In the genomic region with DNA sequence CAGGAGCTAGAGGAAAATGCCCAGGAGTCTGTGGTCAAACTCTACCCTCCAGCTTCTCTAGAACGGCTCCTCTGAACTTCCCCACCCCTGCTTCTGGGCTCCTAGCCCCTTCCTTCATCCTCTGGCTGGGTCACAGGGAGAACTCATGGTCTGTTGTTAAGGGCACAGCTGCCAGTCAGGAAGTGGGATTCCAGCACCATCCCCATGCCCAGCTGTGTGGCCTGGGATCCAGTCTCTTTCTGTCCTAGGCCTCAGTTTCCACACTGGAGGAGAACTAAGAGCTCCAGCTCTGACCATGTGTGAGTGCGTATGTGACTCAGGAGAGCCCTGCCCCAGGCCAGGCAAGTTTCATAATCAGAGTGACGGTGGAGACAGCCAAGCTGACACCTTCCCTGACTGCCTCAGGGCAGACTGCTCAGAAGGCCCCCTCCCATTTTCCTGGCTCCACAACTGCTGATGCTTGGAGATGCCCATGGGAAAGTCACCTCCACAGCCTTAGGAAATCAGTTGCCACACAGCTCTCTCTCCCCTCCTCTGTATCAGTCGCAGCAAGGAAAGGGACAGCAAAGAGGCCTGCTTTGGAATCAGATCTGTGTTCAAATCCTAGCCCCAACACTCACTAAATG, we compare ENCODE assay signal across 9 cellular contexts. TPM values are rescaled to one million over a fixed set of nuclear protein-coding genes. Genes with fewer than 3 reads are reported as not detected.
A peak's percentile ranks its signal among the peaks of the same experiment; 100 is the strongest.
DNase-seq lines count a peak whose midpoint lies in the region; ATAC-seq and TF ChIP-seq lines count a peak whose summit lies in the region.
"Had no signal": no experiment of that assay in that cellular context is flagged by ENCODE, and none has a peak within 500 bp of the region (broad histone marks: within the 10 kb centered on the region; RNA-seq: fewer than 3 reads in every experiment).

No MANE protein-coding gene starts in this region.

- peaks cover 36% of the 10 kb centered on the region for H3K36me3 ChIP-seq in CD4-positive, CD25-positive, alpha-beta regulatory T cell (ENCODE audit: control insufficient read depth, insufficient read depth, low read length)

- peaks cover 52% of the 10 kb centered on the region for H3K4me1 ChIP-seq in CD4-positive, CD25-positive, alpha-beta regulatory T cell (ENCODE audit: control insufficient read depth, insufficient read depth, low read length, poor library complexity, severe bottlenecking)

- peaks cover 0 to 2% (median 0%) of the 10 kb centered on the region in 7 donors for H3K9me3 Mint-ChIP-seq in CD4-positive, CD25-positive, alpha-beta regulatory T cell
- H3K9me3 Mint-ChIP-seq in naive thymus-derived CD8-positive, alpha-beta T cell, result no peaks in the 10 kb centered on the region

- peak overlapping the region; percentile 1 for H3K27ac ChIP-seq in CD4-positive, CD25-positive, alpha-beta regulatory T cell (ENCODE audit: insufficient read depth, low read length, poor library complexity, severe bottlenecking)
- peak overlapping the region; percentile 93 to 98 for H3K27ac ChIP-seq in coronary artery

- no peak for TF ChIP-seq CTCF in coronary artery (IDR thresholded peaks at IDR 0.05)

- no peaks in the 10 kb centered on the region for H3K27me3 ChIP-seq in CD4-positive, CD25-positive, alpha-beta regulatory T cell (ENCODE audit: control insufficient read depth, insufficient read depth, low read length)

- peaks cover 14 to 69% (median 36%) of the 10 kb centered on the region in 4 donors for H3K4me1 Mint-ChIP-seq in CD4-positive, CD25-positive, alpha-beta regulatory T cell
- peaks cover 32 to 81% (median 68%) of the 10 kb centered on the region in 4 donors for H3K4me1 Mint-ChIP-seq in naive thymus-derived CD8-positive, alpha-beta T cell

- peak overlapping the region; percentile 85 for H3K4me3 ChIP-seq in CD4-positive, CD25-positive, alpha-beta regulatory T cell (ENCODE audit: low read depth, low read length)
- H3K4me3 ChIP-seq in coronary artery, result peak overlapping the region; percentile 95

- H3K27me3 Mint-ChIP-seq in CD4-positive, CD25-positive, alpha-beta regulatory T cell, result peaks cover 7% of the 10 kb centered on the region
- H3K27me3 Mint-ChIP-seq in naive thymus-derived CD8-positive, alpha-beta T cell, result no peaks in the 10 kb centered on the region

- peaks cover 3% of the 10 kb centered on the region for H3K36me3 Mint-ChIP-seq in CD4-positive, CD25-positive, alpha-beta regulatory T cell
- H3K36me3 Mint-ChIP-seq in naive thymus-derived CD8-positive, alpha-beta T cell, result peaks cover 0 to 30% (median 0%) of the 10 kb centered on the region in 3 donors

- H3K4me3 Mint-ChIP-seq in CD4-positive, CD25-positive, alpha-beta regulatory T cell, result peak overlapping the region; percentile 87 to 96 (median 92)
- peak overlapping the region; percentile 89 to 97 (median 92) for H3K4me3 Mint-ChIP-seq in naive thymus-derived CD8-positive, alpha-beta T cell

- DNase-seq in CD4-positive, CD25-positive, alpha-beta regulatory T cell, result no peak
- DNase-seq in M059J (ENCODE audit: low read depth) (peak; percentile 86), coronary artery (ENCODE audit: low spot score) (no peak), glomerular visceral epithelial cell (ENCODE audit: extremely low spot score) (no peak), dermis blood vessel endothelial cell (no peak), GM19240 (ENCODE audit: insufficient read length, low spot score) (no peak)
- DNase-seq in naive thymus-derived CD8-positive, alpha-beta T cell, result no peak

- no peaks in the 10 kb centered on the region for H3K9me3 ChIP-seq in CD4-positive, CD25-positive, alpha-beta regulatory T cell (ENCODE audit: control insufficient read depth in 2 of 2, low read length in 2 of 2)

- no peak for ATAC-seq in CD4-positive, CD25-positive, alpha-beta regulatory T cell (ENCODE audit: low read depth in 2 of 2)
- ATAC-seq in naive thymus-derived CD8-positive, alpha-beta T cell, result no peak
- ATAC-seq in HG02763 (IDR thresholded peaks at IDR 0.05; ENCODE audit: unreplicated experiment), result no peak

- POLR2A ChIA-PET in naive thymus-derived CD8-positive, alpha-beta T cell (lab: Charles Lee), result interaction anchor here (2.9 to 4.8 kb wide), 2 partner anchors 10 to 188 kb away, joined by 21 to 49 read pairs; a partner anchor contains a TSS

- peak overlapping the region; percentile 43 to 95 (median 95) for H3K27ac Mint-ChIP-seq in CD4-positive, CD25-positive, alpha-beta regulatory T cell
- peak overlapping the region; percentile 91 to 99 (median 93) for H3K27ac Mint-ChIP-seq in naive thymus-derived CD8-positive, alpha-beta T cell

RNA-seq across cellular contexts. Expression of a gene that starts 1.8 kb away (rescaled TPM):
- 33.9 TPM for total RNA-seq in CD4-positive, CD25-positive, alpha-beta regulatory T cell
- 10 to 100 TPM; 39.2 to 45.5 (median 43.0) TPM for polyA plus RNA-seq in CD4-positive, CD25-positive, alpha-beta regulatory T cell
- 11.4 and 29.9 TPM in 2 replicates for total RNA-seq in M059J (2014; rRNA removed; shearing (Covaris generic))
- 10 to 100 TPM; 67.9 to 71.5 TPM for total RNA-seq in naive thymus-derived CD8-positive, alpha-beta T cell
- polyA plus RNA-seq in naive thymus-derived CD8-positive, alpha-beta T cell, result 10 to 100 TPM; 40.2 to 74.5 (median 56.9) TPM
- 13.4 and 16.6 TPM in 2 replicates for total RNA-seq in dermis blood vessel endothelial cell

RNA-seq across cellular contexts. Expression of a gene that starts 15.3 kb away (rescaled TPM):
- total RNA-seq in CD4-positive, CD25-positive, alpha-beta regulatory T cell, result not detected
- under 1 TPM in 2 of 4 donors, not detected in 2; 0.05 to 0.25 TPM for polyA plus RNA-seq in CD4-positive, CD25-positive, alpha-beta regulatory T cell
- not detected in 2 replicates for total RNA-seq in M059J (2014; rRNA removed; shearing (Covaris generic))
- not detected for total RNA-seq in naive thymus-derived CD8-positive, alpha-beta T cell
- under 1 TPM; 0.03 to 0.20 (median 0.10) TPM for polyA plus RNA-seq in naive thymus-derived CD8-positive, alpha-beta T cell
- total RNA-seq in dermis blood vessel endothelial cell, result not detected in 2 replicates
- total RNA-seq: ureter had no signal

RNA-seq across cellular contexts. Expression of a gene that starts 19.0 kb away (rescaled TPM):
- not detected for total RNA-seq in CD4-positive, CD25-positive, alpha-beta regulatory T cell
- not detected for polyA plus RNA-seq in CD4-positive, CD25-positive, alpha-beta regulatory T cell
- 0.05 TPM in 1 of 2 replicates, not detected in the other for total RNA-seq in M059J (2014; rRNA removed; shearing (Covaris generic))
- total RNA-seq in naive thymus-derived CD8-positive, alpha-beta T cell, result not detected
- polyA plus RNA-seq in naive thymus-derived CD8-positive, alpha-beta T cell, result not detected
- total RNA-seq in dermis blood vessel endothelial cell, result not detected in 2 replicates

RNA-seq across cellular contexts. Expression of a gene that starts 26.6 kb away (rescaled TPM):
- not detected for total RNA-seq in CD4-positive, CD25-positive, alpha-beta regulatory T cell
- not detected for polyA plus RNA-seq in CD4-positive, CD25-positive, alpha-beta regulatory T cell
- not detected in 2 replicates for total RNA-seq in M059J (2014; rRNA removed; shearing (Covaris generic))
- total RNA-seq in naive thymus-derived CD8-positive, alpha-beta T cell, result not detected
- polyA plus RNA-seq in naive thymus-derived CD8-positive, alpha-beta T cell, result under 1 TPM in 1 of 3 donors, not detected in 2; 0.29 TPM
- not detected in 2 replicates for total RNA-seq in dermis blood vessel endothelial cell
- total RNA-seq: ureter had no signal

RNA-seq across cellular contexts. Expression of a gene that starts 54.8 kb away (rescaled TPM):
- not detected for total RNA-seq in CD4-positive, CD25-positive, alpha-beta regulatory T cell
- not detected for polyA plus RNA-seq in CD4-positive, CD25-positive, alpha-beta regulatory T cell
- total RNA-seq in M059J (2014; rRNA removed; shearing (Covaris generic)), result not detected in 2 replicates
- not detected for total RNA-seq in naive thymus-derived CD8-positive, alpha-beta T cell
- not detected for polyA plus RNA-seq in naive thymus-derived CD8-positive, alpha-beta T cell
- total RNA-seq in dermis blood vessel endothelial cell, result not detected in 2 replicates
